8 cellular contexts compared by ENCODE assay signal in the genomic region with DNA sequence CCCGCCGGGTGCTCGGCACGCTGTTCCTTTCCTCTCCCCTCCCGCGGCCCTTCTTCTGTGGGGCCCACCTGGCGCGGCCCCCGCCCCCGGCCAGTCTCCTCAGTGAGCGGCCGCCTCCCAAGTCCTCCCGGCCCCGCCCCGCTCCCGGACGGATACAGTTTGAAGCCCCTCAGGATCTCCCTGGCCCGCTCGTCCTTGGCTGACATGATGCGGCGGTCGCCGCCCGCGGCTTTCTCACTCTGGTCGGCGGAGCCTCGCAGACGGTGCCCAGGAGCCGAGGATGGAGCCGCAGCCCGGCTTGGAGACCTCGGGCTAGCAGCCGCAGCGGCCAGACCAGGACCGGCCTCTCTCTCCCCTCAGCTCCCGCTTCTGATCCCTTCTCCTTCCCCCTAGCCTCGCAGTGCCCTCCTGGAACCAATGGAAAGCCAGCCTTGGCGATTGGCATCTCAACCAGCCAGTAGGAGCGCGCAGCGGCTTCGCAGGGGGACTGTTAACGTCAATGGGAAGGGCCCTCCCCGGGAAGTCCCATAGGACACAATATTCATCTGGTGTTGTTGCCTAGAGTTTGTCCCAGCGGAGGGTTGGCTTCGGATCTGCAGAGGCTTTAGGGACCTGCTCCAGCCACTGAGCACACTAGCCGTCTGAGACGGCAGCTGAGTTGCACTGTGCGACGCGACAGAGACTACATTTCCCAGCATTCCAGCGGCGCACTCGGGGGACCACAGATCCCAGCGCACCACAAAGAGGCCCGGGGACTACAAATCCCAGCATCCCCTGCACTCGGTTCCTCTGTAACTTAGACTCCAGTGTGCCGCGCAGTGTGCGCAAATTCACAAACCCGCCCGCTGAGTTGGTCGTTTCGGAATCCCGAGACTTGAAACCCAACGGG. TPM values are rescaled to one million over a fixed set of nuclear protein-coding genes. Genes with fewer than 3 reads are reported as not detected.
A peak's percentile ranks its signal among the peaks of the same experiment; 100 is the strongest.
DNase-seq lines count a peak whose midpoint lies in the region; ATAC-seq and TF ChIP-seq lines count a peak whose summit lies in the region.

Gene PDE6D, minus strand, starts transcription at position 374 of the 889 bp plus-strand sequence. Its CDS starts 168 bp downstream, at position 206.

- H3K36me3 Mint-ChIP-seq in activated B cell treated with CpG ODN at 0.5 μM for 24 hours (ENCODE audit: low read depth): peaks cover 8% of the 10 kb centered on the region

- peak within 1 kb of the TSS; percentile 57 for H3K9ac ChIP-seq in smooth muscle cell (ENCODE audit: low read depth)

- H3K4me3 ChIP-seq in smooth muscle cell: peak within 1 kb of the TSS; percentile 76

- peak within 1 kb of the TSS; percentile 99 for H3K4me3 Mint-ChIP-seq in activated B cell treated with CpG ODN at 0.5 μM for 24 hours

- H3K36me3 ChIP-seq in smooth muscle cell (ENCODE audit: low read depth): no peaks in the 10 kb centered on the region

- no peaks in the 10 kb centered on the region for H3K9me3 Mint-ChIP-seq in activated B cell treated with CpG ODN at 0.5 μM for 24 hours

- DNase-seq in AG08395 (ENCODE audit: low spot score) (peak; percentile 100), NCI-H345 (lab: John Stamatoyannopoulos, UW) (peak; percentile 99), activated B cell treated with CpG ODN at 0.5 μM for 24 hours (peak; percentile 95), caudate nucleus (lab: John Stamatoyannopoulos, UW) (peak; percentile 78 to 100 (median 98)), iPS-NIHi7 (ENCODE audit: extremely low spot score) (peak; percentile 98), smooth muscle cell (lab: John Stamatoyannopoulos, UW; ENCODE audit: unreplicated experiment) (peak; percentile 83)

- peaks cover 12% of the 10 kb centered on the region for H4K20me1 ChIP-seq in smooth muscle cell (ENCODE audit: low read depth)

- peaks cover 52% of the 10 kb centered on the region for H3K4me1 Mint-ChIP-seq in activated B cell treated with CpG ODN at 0.5 μM for 24 hours

- no peaks in the 10 kb centered on the region for H3K27me3 Mint-ChIP-seq in activated B cell treated with CpG ODN at 0.5 μM for 24 hours

- under 1% methylated on average over 46 of the region's 67 CpGs for WGBS in smooth muscle cell (ENCODE audit: low lambda C conversion rate)

- peaks cover 14% of the 10 kb centered on the region for H3K4me1 ChIP-seq in smooth muscle cell (ENCODE audit: low read depth)

- H3K9me3 ChIP-seq in smooth muscle cell (replicated peaks; ENCODE audit: low read depth): no peaks in the 10 kb centered on the region

- H3K27me3 ChIP-seq in smooth muscle cell (ENCODE audit: low read depth): no peaks in the 10 kb centered on the region

- H2AFZ ChIP-seq in smooth muscle cell (ENCODE audit: low read depth): peak within 1 kb of the TSS; percentile 96

- TF ChIP-seq POLR2A in GM18951 (IDR thresholded peaks at IDR 0.05; ENCODE audit: extremely low read depth, insufficient read depth, insufficient read length): peak; percentile 83

- peak within 1 kb of the TSS; percentile 96 for H3K27ac Mint-ChIP-seq in activated B cell treated with CpG ODN at 0.5 μM for 24 hours

- POLR2A ChIA-PET in activated B cell treated with CpG ODN at 0.5 μM for 24 hours (lab: Charles Lee): interaction anchor here (0.8 to 1.3 kb wide), 14 partner anchors 60 to 770 kb away, joined by 3 to 9 read pairs (median 6); partner anchors contain the start of genes EIF4E2, NCL, PTMA and TIGD1

- H3K27ac ChIP-seq in caudate nucleus (ENCODE audit: low read depth, low read length): peak within 1 kb of the TSS; percentile 98
- H3K27ac ChIP-seq in smooth muscle cell (ENCODE audit: low read depth): peak within 1 kb of the TSS; percentile 50

- ATAC-seq in HG03196 (IDR thresholded peaks at IDR 0.05; ENCODE audit: unreplicated experiment) (peak; percentile 89), activated B cell treated with CpG ODN at 0.5 μM for 24 hours (ENCODE audit: low read depth) (peak; percentile 89)

- in situ Hi-C loops in GM18951 (cut with MboI; ENCODE audit: low sequenced_read_pairs, unreplicated experiment): no loop called here

- CTCF ChIA-PET in activated B cell treated with CpG ODN at 0.5 μM for 24 hours (lab: Charles Lee): interaction anchor here (1.3 to 1.6 kb wide), 2 partner anchors 60 to 66 kb away, joined by 3 to 4 read pairs; no protein-coding TSS in a partner anchor

- TF ChIP-seq CTCF in activated B cell treated with CpG ODN at 0.5 μM for 24 hours (IDR thresholded peaks at IDR 0.05): no peak
- no peak for TF ChIP-seq CTCF in smooth muscle cell (IDR thresholded peaks at IDR 0.05; ENCODE audit: borderline replicate concordance, insufficient read depth, poor library complexity, severe bottlenecking)

- intact Hi-C loops in activated B cell treated with CpG ODN at 0.5 μM for 24 hours (cut with micrococcal nuclease): loop anchor here (1.0 to 10.0 kb wide), 11 partner anchors 60 to 769 kb away; partner anchors contain the start of genes DIS3L2, EIF4E2, NCL and PSMD1

- H3F3A ChIP-seq in smooth muscle cell (ENCODE audit: low read depth): no peaks in the 10 kb centered on the region

- H3K79me2 ChIP-seq in smooth muscle cell (ENCODE audit: low read depth): peaks cover 10% of the 10 kb centered on the region

- peak within 1 kb of the TSS; percentile 88 for H3K4me2 ChIP-seq in smooth muscle cell

RNA-seq across cellular contexts. Expression of gene PDE6D, which starts in this region (rescaled TPM):
- total RNA-seq in activated B cell treated with CpG ODN at 0.5 μM for 24 hours (35.7 and 41.3 TPM in 2 replicates), smooth muscle cell (30.0 and 54.9 TPM in 2 replicates)
- polyA plus RNA-seq in smooth muscle cell: 32.7 and 34.4 TPM in 2 replicates

Comparison
In these comparisons a context has a peak if more than half of its experiments do, and no peak if none do; other contexts are left out.
1. Peak in every context shown above with its lines: DNase-seq, ATAC-seq, H3K4me3 ChIP-seq and H3K27ac ChIP-seq.